Comparison of ENCODE assay signal across 1 cellular context in genomic region chr10:117165557-117166419, GRCh38.
TF ChIP-seq lines count a peak whose summit lies in the region.

No MANE protein-coding gene starts in this region.

TF ChIP-seq in HEK293, 187 proteins besides CTCF, POLR2A, EP300 and RAD21 (continued from another document):
- TF ChIP-seq ZBTB44 (tag by site-specific recombination; IDR thresholded peaks at IDR 0.05) (no peak), ZNF37A (tag by site-specific recombination; IDR thresholded peaks at IDR 0.05) (no peak), ZNF629 (tag by site-specific recombination; IDR thresholded peaks at IDR 0.05) (0 out of 2 replicates have a peak, but pooled peaks have one; percentile 10), ZNF449 (tag by site-specific recombination; IDR thresholded peaks at IDR 0.05) (no peak), ZNF785 (tag by site-specific recombination; IDR thresholded peaks at IDR 0.05) (no peak), ZNF560 (tag by site-specific recombination; IDR thresholded peaks at IDR 0.05; ENCODE audit: borderline replicate concordance) (no peak), ZNF639 (tag by site-specific recombination; IDR thresholded peaks at IDR 0.05) (no peak), KLF10 (tag by site-specific recombination; IDR thresholded peaks at IDR 0.05) (no peak), ZNF184 (tag by site-specific recombination; IDR thresholded peaks at IDR 0.05) (no peak), ELK4 (IDR thresholded peaks at IDR 0.05; ENCODE audit: borderline replicate concordance, low read depth, low read length) (no peak), ZBTB20 (tag by site-specific recombination; IDR thresholded peaks at IDR 0.05) (peak; percentile 87), ZNF701 (tag by site-specific recombination; IDR thresholded peaks at IDR 0.05) (0 out of 2 replicates have a peak, but pooled peaks have one; percentile 40), ZBTB10 (tag by site-specific recombination; IDR thresholded peaks at IDR 0.05) (no peak), PRDM6 (tag by site-specific recombination; IDR thresholded peaks at IDR 0.05) (no peak), RBAK (tag by site-specific recombination; IDR thresholded peaks at IDR 0.05) (no peak), ZNF140 (tag by site-specific recombination; IDR thresholded peaks at IDR 0.05) (no peak), ZBTB1 (tag by site-specific recombination; IDR thresholded peaks at IDR 0.05) (no peak), ZFP69B (tag by site-specific recombination; IDR thresholded peaks at IDR 0.05) (no peak), ZNF366 (tag by site-specific recombination; conservative IDR thresholded peaks at IDR 0.05) (no peak), MEIS1 (CRISPR knock-in tag; IDR thresholded peaks at IDR 0.05; ENCODE audit: borderline replicate concordance) (no peak), ZNF335 (tag by site-specific recombination; conservative IDR thresholded peaks at IDR 0.05) (peak; percentile 43)
